36 cellular contexts compared by ENCODE assay signal in genomic region chr10:64385355-64385754, GRCh38.
"Had no signal": no experiment of that assay in that cellular context is flagged by ENCODE, and none has a peak within 500 bp of the region (broad histone marks: within the 10 kb centered on the region; RNA-seq: fewer than 3 reads in every experiment).

No MANE protein-coding gene starts in this region.

- H3K27ac ChIP-seq: breast epithelium, epithelial cell of prostate, esophagus squamous epithelium, left ventricle myocardium inferior, pancreas, prostate gland, skin epidermis, stomach, thyroid gland, upper lobe of left lung had no signal

- H3K27me3 ChIP-seq: breast epithelium, esophagus squamous epithelium, pancreas, stomach, thyroid gland, upper lobe of left lung had no signal

- H3K9me3 ChIP-seq: esophagus squamous epithelium, mucosa of descending colon, pancreas, prostate gland, thyroid gland, upper lobe of left lung had no signal

- H3K4me1 Mint-ChIP-seq: activated CD4-positive, alpha-beta T cell treated with anti-CD3 and anti-CD28 coated beads for 36 hours; activated CD8-positive, alpha-beta memory T cell treated with anti-CD3 and anti-CD28 coated beads, Interleukin-2, amount 10 ng/mL, durations not matched to agents 7 days and 5 days; activated naive CD4-positive, alpha-beta T cell treated with anti-CD3 and anti-CD28 coated beads, Interleukin-2, amount 50 U/mL, for 24 hours; activated naive CD8-positive, alpha-beta T cell treated with anti-CD3 and anti-CD28 coated beads, Interleukin-2, amount 50 U/mL, for 24 hours; central memory CD8-positive, alpha-beta T cell; nephron progenitor cell; stimulated activated effector memory CD8-positive, alpha-beta T cell treated with anti-CD3 and anti-CD28 coated beads, Interleukin-12 subunit alpha, Interleukin-12 subunit beta, amount 100 ng/mL, for 72 hours had no signal

- ATAC-seq: activated CD4-positive, alpha-beta T cell treated with anti-CD3 and anti-CD28 coated beads for 36 hours; activated CD8-positive, alpha-beta memory T cell treated with anti-CD3 and anti-CD28 coated beads, Interleukin-2, amount 10 ng/mL, durations not matched to agents 7 days and 5 days; activated CD8-positive, alpha-beta T cell treated with anti-CD3 and anti-CD28 coated beads, Interleukin-2, amount 10 ng/mL, durations not matched to agents 7 days and 5 days; activated naive CD8-positive, alpha-beta T cell treated with anti-CD3 and anti-CD28 coated beads, Interleukin-2, amount 50 U/mL, for 24 hours; mucosa of descending colon; pancreas; sciatic nerve had no signal

- FAIRE-seq: colon, endometrium, pancreas had no signal

- H3K27me3 Mint-ChIP-seq: activated CD4-positive, alpha-beta T cell treated with anti-CD3 and anti-CD28 coated beads for 36 hours; activated CD8-positive, alpha-beta memory T cell treated with anti-CD3 and anti-CD28 coated beads, Interleukin-2, amount 10 ng/mL, durations not matched to agents 7 days and 5 days; activated naive CD4-positive, alpha-beta T cell treated with anti-CD3 and anti-CD28 coated beads, Interleukin-2, amount 50 U/mL, for 24 hours; activated naive CD8-positive, alpha-beta T cell treated with anti-CD3 and anti-CD28 coated beads, Interleukin-2, amount 50 U/mL, for 24 hours; central memory CD8-positive, alpha-beta T cell had no signal

- H3K27ac Mint-ChIP-seq: activated CD4-positive, alpha-beta T cell treated with anti-CD3 and anti-CD28 coated beads for 36 hours; activated CD8-positive, alpha-beta memory T cell treated with anti-CD3 and anti-CD28 coated beads, Interleukin-2, amount 10 ng/mL, durations not matched to agents 7 days and 5 days; activated CD8-positive, alpha-beta T cell treated with anti-CD3 and anti-CD28 coated beads, Interleukin-2, amount 10 ng/mL, durations not matched to agents 7 days and 5 days; activated naive CD4-positive, alpha-beta T cell treated with anti-CD3 and anti-CD28 coated beads, Interleukin-2, amount 50 U/mL, for 24 hours; activated naive CD8-positive, alpha-beta T cell treated with anti-CD3 and anti-CD28 coated beads, Interleukin-2, amount 50 U/mL, for 24 hours; activated T-helper 2 cell treated with anti-CD3 and anti-CD28 coated beads, Interferon-gamma antibody, Interleukin-2, Interleukin-4, amounts not matched to agents 10 μg/mL and 5 μg/mL and 100 μg/mL, durations not matched to agents 14 hours and 24 hours and 36 hours; nephron progenitor cell; stimulated activated effector memory CD8-positive, alpha-beta T cell treated with anti-CD3 and anti-CD28 coated beads, Interleukin-12 subunit alpha, Interleukin-12 subunit beta, amount 100 ng/mL, for 72 hours; T-helper 2 cell treated with Interferon-gamma antibody and Interleukin-4, amounts not matched to agents 5 μg/mL and 100 μg/mL, for 36 hours had no signal

- H3K9me3 Mint-ChIP-seq: nephron progenitor cell had no signal

- H3K36me3 ChIP-seq: breast epithelium, esophagus squamous epithelium, left ventricle myocardium inferior, pancreas, prostate gland, stomach, thyroid gland, upper lobe of left lung had no signal

- H3K36me3 Mint-ChIP-seq: activated CD8-positive, alpha-beta memory T cell treated with anti-CD3 and anti-CD28 coated beads, Interleukin-2, amount 10 ng/mL, durations not matched to agents 7 days and 5 days; activated naive CD4-positive, alpha-beta T cell treated with anti-CD3 and anti-CD28 coated beads, Interleukin-2, amount 50 U/mL, for 24 hours; stimulated activated effector memory CD8-positive, alpha-beta T cell treated with anti-CD3 and anti-CD28 coated beads, Interleukin-12 subunit alpha, Interleukin-12 subunit beta, amount 100 ng/mL, for 72 hours had no signal

- H3K4me3 ChIP-seq: breast epithelium, esophagus squamous epithelium, left ventricle myocardium inferior, lung, mucosa of descending colon, pancreas, prostate gland, skin epidermis, stomach, thyroid gland, upper lobe of left lung had no signal

- DNase-seq: activated CD4-positive, alpha-beta T cell treated with anti-CD3 and anti-CD28 coated beads for 36 hours; activated CD4-positive, CD25-positive, alpha-beta regulatory T cell; activated CD8-positive, alpha-beta memory T cell treated with anti-CD3 and anti-CD28 coated beads, Interleukin-2, amount 10 ng/mL, durations not matched to agents 7 days and 5 days; activated CD8-positive, alpha-beta T cell treated with anti-CD3 and anti-CD28 coated beads, Interleukin-2, amount 10 ng/mL, durations not matched to agents 7 days and 5 days; activated naive CD8-positive, alpha-beta T cell treated with anti-CD3 and anti-CD28 coated beads, Interleukin-2, amount 50 U/mL, for 24 hours; activated T-cell treated with anti-CD3 and anti-CD28 coated beads, Interleukin-2, amount 50 U/mL, for 48 hours; amygdala; dermis blood vessel endothelial cell; effector CD4-positive, alpha-beta T cell; esophagus squamous epithelium; foreskin melanocyte; islet precursor cell; left ventricle myocardium inferior; mucosa of descending colon; nephron progenitor cell; nucleus accumbens; pancreas; retina; stimulated activated CD4-positive, alpha-beta T cell treated with anti-CD3 and anti-CD28 coated beads, Interleukin-4, amount 100 ng/mL, for 24 hours; stomach; T-helper 1 cell; thyroid gland; upper lobe of left lung had no signal

- H3K4me1 ChIP-seq: breast epithelium, esophagus squamous epithelium, left ventricle myocardium inferior, pancreas, prostate gland, stomach, thyroid gland, upper lobe of left lung had no signal

- H3K4me3 Mint-ChIP-seq: activated CD4-positive, alpha-beta T cell treated with anti-CD3 and anti-CD28 coated beads for 36 hours; activated CD8-positive, alpha-beta memory T cell treated with anti-CD3 and anti-CD28 coated beads, Interleukin-2, amount 10 ng/mL, durations not matched to agents 7 days and 5 days; activated CD8-positive, alpha-beta T cell treated with anti-CD3 and anti-CD28 coated beads, Interleukin-2, amount 10 ng/mL, durations not matched to agents 7 days and 5 days; activated naive CD4-positive, alpha-beta T cell treated with anti-CD3 and anti-CD28 coated beads, Interleukin-2, amount 50 U/mL, for 24 hours; activated naive CD8-positive, alpha-beta T cell treated with anti-CD3 and anti-CD28 coated beads, Interleukin-2, amount 50 U/mL, for 24 hours; central memory CD8-positive, alpha-beta T cell; nephron progenitor cell; stimulated activated effector memory CD8-positive, alpha-beta T cell treated with anti-CD3 and anti-CD28 coated beads, Interleukin-12 subunit alpha, Interleukin-12 subunit beta, amount 100 ng/mL, for 72 hours; T-helper 2 cell treated with Interferon-gamma antibody and Interleukin-4, amounts not matched to agents 5 μg/mL and 100 μg/mL, for 36 hours had no signal
